20 cellular contexts compared by ENCODE assay signal in genomic region chr10:70571636-70572439, GRCh38. TPM values are rescaled to one million over a fixed set of nuclear protein-coding genes. Genes with fewer than 3 reads are reported as not detected.
A peak's percentile ranks its signal among the peaks of the same experiment; 100 is the strongest.
DNase-seq lines count a peak whose midpoint lies in the region; ATAC-seq and TF ChIP-seq lines count a peak whose summit lies in the region.
"Had no signal": no experiment of that assay in that cellular context is flagged by ENCODE, and none has a peak within 500 bp of the region (broad histone marks: within the 10 kb centered on the region; RNA-seq: fewer than 3 reads in every experiment).

No MANE protein-coding gene starts in this region.

- H3K9me3 ChIP-seq in OCI-LY1 (ENCODE audit: low read length): no peaks in the 10 kb centered on the region

- intact Hi-C loops in activated CD8-positive, alpha-beta T cell treated with anti-CD3 and anti-CD28 coated beads for 36 hours (cut with micrococcal nuclease): no loop called here
- intact Hi-C loops in natural killer cell (cut with micrococcal nuclease): no loop called here
- intact Hi-C loops in activated CD4-positive, alpha-beta T cell treated with anti-CD3 and anti-CD28 coated beads, Interleukin-2, amount 10 ng/mL, durations not matched to agents 24 days and 14 days (cut with micrococcal nuclease): loop anchor here (10.0 kb wide), 1 partner anchor 1153 kb away; no protein-coding TSS in a partner anchor

- no peaks in the 10 kb centered on the region for H3K9me2 ChIP-seq in OCI-LY1 (ENCODE audit: low read depth, low read length)

- CTCF ChIA-PET in activated CD8-positive, alpha-beta T cell treated with anti-CD3 and anti-CD28 coated beads, Interleukin-2, amount 10 ng/mL, durations not matched to agents 7 days and 5 days (lab: Charles Lee): interaction anchor here (1.3 kb wide), 1 partner anchor 13 kb away, joined by 9 read pairs; no protein-coding TSS in a partner anchor
- CTCF ChIA-PET in activated CD8-positive, alpha-beta T cell treated with anti-CD3 and anti-CD28 coated beads for 36 hours (lab: Charles Lee): interaction anchor here (2.2 kb wide), 1 partner anchor 13 kb away, joined by 6 read pairs; no protein-coding TSS in a partner anchor

- no peaks in the 10 kb centered on the region for H3K9me3 Mint-ChIP-seq in activated CD8-positive, alpha-beta T cell treated with anti-CD3 and anti-CD28 coated beads, Interleukin-2, amount 10 ng/mL, durations not matched to agents 7 days and 5 days (ENCODE audit: insufficient read depth)
- no peaks in the 10 kb centered on the region for H3K9me3 Mint-ChIP-seq in activated CD8-positive, alpha-beta T cell treated with anti-CD3 and anti-CD28 coated beads for 36 hours
- H3K9me3 Mint-ChIP-seq in natural killer cell: no peaks in the 10 kb centered on the region
- H3K9me3 Mint-ChIP-seq in stimulated activated effector memory CD8-positive, alpha-beta T cell treated with anti-CD3 and anti-CD28 coated beads, Interleukin-12 subunit alpha, Interleukin-12 subunit beta, amount 100 ng/mL, for 72 hours: no peaks in the 10 kb centered on the region
- no peaks in the 10 kb centered on the region for H3K9me3 Mint-ChIP-seq in activated CD4-positive, alpha-beta T cell treated with anti-CD3 and anti-CD28 coated beads, Interleukin-2, amount 10 ng/mL, durations not matched to agents 24 days and 14 days

- peaks cover 4% of the 10 kb centered on the region; the same call in 1 of the 2 replicates for H3F3A ChIP-seq in OCI-LY1 (ENCODE audit: insufficient read depth, low read length)

- TF ChIP-seq CTCF in activated CD8-positive, alpha-beta T cell treated with anti-CD3 and anti-CD28 coated beads for 36 hours (IDR thresholded peaks at IDR 0.05): no peak
- no peak for TF ChIP-seq CTCF in OCI-LY1 (IDR thresholded peaks at IDR 0.05; ENCODE audit: low read length)
- no peak for TF ChIP-seq CTCF in natural killer cell (IDR thresholded peaks at IDR 0.05)

- no peaks in the 10 kb centered on the region for H3K27me3 Mint-ChIP-seq in activated CD8-positive, alpha-beta T cell treated with anti-CD3 and anti-CD28 coated beads, Interleukin-2, amount 10 ng/mL, durations not matched to agents 7 days and 5 days (ENCODE audit: low read depth)
- no peaks in the 10 kb centered on the region for H3K27me3 Mint-ChIP-seq in activated CD8-positive, alpha-beta T cell treated with anti-CD3 and anti-CD28 coated beads for 36 hours
- no peaks in the 10 kb centered on the region for H3K27me3 Mint-ChIP-seq in natural killer cell (ENCODE audit: low read depth in 2 of 2)
- peaks cover 2% of the 10 kb centered on the region for H3K27me3 Mint-ChIP-seq in activated CD4-positive, alpha-beta T cell treated with anti-CD3 and anti-CD28 coated beads, Interleukin-2, amount 10 ng/mL, durations not matched to agents 24 days and 14 days

- no peak for DNase-seq in activated CD8-positive, alpha-beta T cell treated with anti-CD3 and anti-CD28 coated beads, Interleukin-2, amount 10 ng/mL, durations not matched to agents 7 days and 5 days
- DNase-seq in activated CD8-positive, alpha-beta T cell treated with anti-CD3 and anti-CD28 coated beads for 36 hours: no peak
- no peak for DNase-seq in natural killer cell
- no peak for DNase-seq in stimulated activated effector memory CD8-positive, alpha-beta T cell treated with anti-CD3 and anti-CD28 coated beads, Interleukin-12 subunit alpha, Interleukin-12 subunit beta, amount 100 ng/mL, for 72 hours (ENCODE audit: low spot score in 2 of 2)
- DNase-seq in stimulated activated CD4-positive, alpha-beta T cell treated with anti-CD3 and anti-CD28 coated beads, Interleukin-15, amount 100 ng/mL, for 24 hours: no peak
- no peak for DNase-seq in activated CD4-positive, alpha-beta T cell treated with anti-CD3 and anti-CD28 coated beads, Interleukin-2, amount 10 ng/mL, durations not matched to agents 24 days and 14 days
- no peak for DNase-seq in substantia nigra (lab: John Stamatoyannopoulos, UW)
- DNase-seq: AML-193, DMS79 treated with DMSO at 0.1 percent for 48 hours, NCI-H1105, NCI-H1694, NCI-H226, NCI-H524 treated with DMSO at 0.1 percent for 48 hours, PC-3, RPMI8226 had no signal

- H3K27me3 ChIP-seq in OCI-LY1 (ENCODE audit: insufficient read depth, low read length): no peaks in the 10 kb centered on the region

- H3K36me3 Mint-ChIP-seq in activated CD8-positive, alpha-beta T cell treated with anti-CD3 and anti-CD28 coated beads, Interleukin-2, amount 10 ng/mL, durations not matched to agents 7 days and 5 days (ENCODE audit: low read depth): no peaks in the 10 kb centered on the region
- no peaks in the 10 kb centered on the region for H3K36me3 Mint-ChIP-seq in activated CD8-positive, alpha-beta T cell treated with anti-CD3 and anti-CD28 coated beads for 36 hours (ENCODE audit: low read depth)
- no peaks in the 10 kb centered on the region for H3K36me3 Mint-ChIP-seq in natural killer cell
- H3K36me3 Mint-ChIP-seq in stimulated activated effector memory CD8-positive, alpha-beta T cell treated with anti-CD3 and anti-CD28 coated beads, Interleukin-12 subunit alpha, Interleukin-12 subunit beta, amount 100 ng/mL, for 72 hours: peaks cover 15% of the 10 kb centered on the region
- no peaks in the 10 kb centered on the region for H3K36me3 Mint-ChIP-seq in activated CD4-positive, alpha-beta T cell treated with anti-CD3 and anti-CD28 coated beads, Interleukin-2, amount 10 ng/mL, durations not matched to agents 24 days and 14 days (ENCODE audit: low read depth)

- H3K27ac Mint-ChIP-seq in activated CD8-positive, alpha-beta T cell treated with anti-CD3 and anti-CD28 coated beads, Interleukin-2, amount 10 ng/mL, durations not matched to agents 7 days and 5 days: peak overlapping the region; percentile 62
- no peak overlapping the region for H3K27ac Mint-ChIP-seq in activated CD8-positive, alpha-beta T cell treated with anti-CD3 and anti-CD28 coated beads for 36 hours
- peak overlapping the region; percentile 35 to 75 for H3K27ac Mint-ChIP-seq in natural killer cell
- peak overlapping the region; percentile 58 for H3K27ac Mint-ChIP-seq in stimulated activated effector memory CD8-positive, alpha-beta T cell treated with anti-CD3 and anti-CD28 coated beads, Interleukin-12 subunit alpha, Interleukin-12 subunit beta, amount 100 ng/mL, for 72 hours
- H3K27ac Mint-ChIP-seq in activated CD4-positive, alpha-beta T cell treated with anti-CD3 and anti-CD28 coated beads, Interleukin-2, amount 10 ng/mL, durations not matched to agents 24 days and 14 days: no peak overlapping the region

- peaks cover 65% of the 10 kb centered on the region for H3K4me1 Mint-ChIP-seq in activated CD8-positive, alpha-beta T cell treated with anti-CD3 and anti-CD28 coated beads, Interleukin-2, amount 10 ng/mL, durations not matched to agents 7 days and 5 days (ENCODE audit: low read depth)
- peaks cover 23% of the 10 kb centered on the region for H3K4me1 Mint-ChIP-seq in activated CD8-positive, alpha-beta T cell treated with anti-CD3 and anti-CD28 coated beads for 36 hours (ENCODE audit: low read depth)
- peaks cover 60 to 63% of the 10 kb centered on the region in 2 donors for H3K4me1 Mint-ChIP-seq in natural killer cell
- H3K4me1 Mint-ChIP-seq in stimulated activated effector memory CD8-positive, alpha-beta T cell treated with anti-CD3 and anti-CD28 coated beads, Interleukin-12 subunit alpha, Interleukin-12 subunit beta, amount 100 ng/mL, for 72 hours: peaks cover 44% of the 10 kb centered on the region
- peaks cover 28% of the 10 kb centered on the region for H3K4me1 Mint-ChIP-seq in activated CD4-positive, alpha-beta T cell treated with anti-CD3 and anti-CD28 coated beads, Interleukin-2, amount 10 ng/mL, durations not matched to agents 24 days and 14 days

- H4K20me1 ChIP-seq in OCI-LY1 (ENCODE audit: insufficient read depth, low read length): no peaks in the 10 kb centered on the region

- ATAC-seq in activated CD8-positive, alpha-beta T cell treated with anti-CD3 and anti-CD28 coated beads, Interleukin-2, amount 10 ng/mL, durations not matched to agents 7 days and 5 days: no peak
- no peak for ATAC-seq in activated CD8-positive, alpha-beta T cell treated with anti-CD3 and anti-CD28 coated beads for 36 hours
- ATAC-seq in natural killer cell: peak in 2 of 3 donors; percentile 5 to 13
- ATAC-seq in stimulated activated effector memory CD8-positive, alpha-beta T cell treated with anti-CD3 and anti-CD28 coated beads, Interleukin-12 subunit alpha, Interleukin-12 subunit beta, amount 100 ng/mL, for 72 hours: no peak
- ATAC-seq: K562, PC-3 had no signal

- H3K4me1 ChIP-seq in OCI-LY1 (ENCODE audit: insufficient read depth, low read length, severe bottlenecking): peaks cover 52% of the 10 kb centered on the region

- H3K79me2 ChIP-seq in OCI-LY1 (ENCODE audit: insufficient read depth, low read length): no peaks in the 10 kb centered on the region

- H3K4me3 ChIP-seq in OCI-LY1 (ENCODE audit: low read depth, low read length, poor library complexity, severe bottlenecking): no peak overlapping the region
- H3K4me3 ChIP-seq: K562 had no signal

- H3K9ac ChIP-seq in OCI-LY1 (ENCODE audit: low read length): no peak overlapping the region; the same call in 1 of the 2 replicates

- peaks cover 40% of the 10 kb centered on the region; the same call in 1 of the 2 replicates for H3K36me3 ChIP-seq in OCI-LY1 (ENCODE audit: insufficient read depth, low read length)

- no peak overlapping the region for H3K4me3 Mint-ChIP-seq in activated CD8-positive, alpha-beta T cell treated with anti-CD3 and anti-CD28 coated beads, Interleukin-2, amount 10 ng/mL, durations not matched to agents 7 days and 5 days
- H3K4me3 Mint-ChIP-seq in activated CD8-positive, alpha-beta T cell treated with anti-CD3 and anti-CD28 coated beads for 36 hours: no peak overlapping the region
- H3K4me3 Mint-ChIP-seq in natural killer cell: peak overlapping the region; percentile 63
- H3K4me3 Mint-ChIP-seq in stimulated activated effector memory CD8-positive, alpha-beta T cell treated with anti-CD3 and anti-CD28 coated beads, Interleukin-12 subunit alpha, Interleukin-12 subunit beta, amount 100 ng/mL, for 72 hours: no peak overlapping the region
- H3K4me3 Mint-ChIP-seq in activated CD4-positive, alpha-beta T cell treated with anti-CD3 and anti-CD28 coated beads, Interleukin-2, amount 10 ng/mL, durations not matched to agents 24 days and 14 days: no peak overlapping the region

- no peak overlapping the region for H2AFZ ChIP-seq in OCI-LY1 (ENCODE audit: low read length)

- POLR2A ChIA-PET in activated CD8-positive, alpha-beta T cell treated with anti-CD3 and anti-CD28 coated beads, Interleukin-2, amount 10 ng/mL, durations not matched to agents 7 days and 5 days (lab: Charles Lee): interaction anchor here (0.8 to 1.6 kb wide), 2 partner anchors 31 to 124 kb away, joined by 3 to 5 read pairs; partner anchors contain the start of gene PRF1
- POLR2A ChIA-PET in activated CD8-positive, alpha-beta T cell treated with anti-CD3 and anti-CD28 coated beads for 36 hours (lab: Charles Lee): interaction anchor here (1.4 to 1.8 kb wide), 2 partner anchors 11 to 13 kb away, joined by 4 to 6 read pairs; no protein-coding TSS in a partner anchor

- H3K27ac ChIP-seq in OCI-LY1 (ENCODE audit: low read depth, low read length, poor library complexity, severe bottlenecking) (peak overlapping the region; percentile 90), substantia nigra (ENCODE audit: low read depth, low read length, poor library complexity, severe bottlenecking) (no peak overlapping the region)
- H3K27ac ChIP-seq: 22Rv1, C4-2B had no signal

- no peak overlapping the region for H3K4me2 ChIP-seq in OCI-LY1 (ENCODE audit: low read length)

RNA-seq across cellular contexts. Expression of gene PRF1, which starts 30.7 kb away (rescaled TPM):
- total RNA-seq in activated CD8-positive, alpha-beta T cell treated with anti-CD3 and anti-CD28 coated beads, Interleukin-2, amount 10 ng/mL, durations not matched to agents 7 days and 5 days: 100 to 1,000 TPM; 265 to 272 TPM
- 100 to 1,000 TPM; 107 to 113 TPM for total RNA-seq in activated CD8-positive, alpha-beta T cell treated with anti-CD3 and anti-CD28 coated beads for 36 hours
- total RNA-seq in natural killer cell: 1,000 to 10,000 TPM; 1,641 to 2,133 (median 1,982) TPM
- total RNA-seq in activated CD4-positive, alpha-beta T cell treated with anti-CD3 and anti-CD28 coated beads, Interleukin-2, amount 10 ng/mL, durations not matched to agents 24 days and 14 days: 76.5 and 79.9 TPM in 2 replicates
- total RNA-seq: H4, PC-3 had no signal

Comparison
In these comparisons a context has a peak if more than half of its experiments do, and no peak if none do; other contexts are left out.
1. H3K27ac Mint-ChIP-seq: peak in activated CD8-positive, alpha-beta T cell treated with anti-CD3 and anti-CD28 coated beads, Interleukin-2, amount 10 ng/mL, durations not matched to agents 7 days and 5 days (single experiment), natural killer cell (2 of 2) and stimulated activated effector memory CD8-positive, alpha-beta T cell treated with anti-CD3 and anti-CD28 coated beads, Interleukin-12 subunit alpha, Interleukin-12 subunit beta, amount 100 ng/mL, for 72 hours (single experiment); none in activated CD8-positive, alpha-beta T cell treated with anti-CD3 and anti-CD28 coated beads for 36 hours (single experiment) and activated CD4-positive, alpha-beta T cell treated with anti-CD3 and anti-CD28 coated beads, Interleukin-2, amount 10 ng/mL, durations not matched to agents 24 days and 14 days (single experiment).
2. ATAC-seq: peak in natural killer cell (2 of 3); none in activated CD8-positive, alpha-beta T cell treated with anti-CD3 and anti-CD28 coated beads, Interleukin-2, amount 10 ng/mL, durations not matched to agents 7 days and 5 days (single experiment), activated CD8-positive, alpha-beta T cell treated with anti-CD3 and anti-CD28 coated beads for 36 hours (single experiment) and stimulated activated effector memory CD8-positive, alpha-beta T cell treated with anti-CD3 and anti-CD28 coated beads, Interleukin-12 subunit alpha, Interleukin-12 subunit beta, amount 100 ng/mL, for 72 hours (single experiment).
3. RNA of gene PRF1, which starts 30.7 kb away (total RNA-seq): 1,641 to 2,133 TPM in natural killer cell; 265 to 272 TPM in activated CD8-positive, alpha-beta T cell treated with anti-CD3 and anti-CD28 coated beads, Interleukin-2, amount 10 ng/mL, durations not matched to agents 7 days and 5 days, 107 to 113 TPM in activated CD8-positive, alpha-beta T cell treated with anti-CD3 and anti-CD28 coated beads for 36 hours and 76.5 to 79.9 TPM in activated CD4-positive, alpha-beta T cell treated with anti-CD3 and anti-CD28 coated beads, Interleukin-2, amount 10 ng/mL, durations not matched to agents 24 days and 14 days; every median in the first group is over 4 times any median in the second.